Comparison of ENCODE assay signal across 1 cellular context in the genomic region with DNA sequence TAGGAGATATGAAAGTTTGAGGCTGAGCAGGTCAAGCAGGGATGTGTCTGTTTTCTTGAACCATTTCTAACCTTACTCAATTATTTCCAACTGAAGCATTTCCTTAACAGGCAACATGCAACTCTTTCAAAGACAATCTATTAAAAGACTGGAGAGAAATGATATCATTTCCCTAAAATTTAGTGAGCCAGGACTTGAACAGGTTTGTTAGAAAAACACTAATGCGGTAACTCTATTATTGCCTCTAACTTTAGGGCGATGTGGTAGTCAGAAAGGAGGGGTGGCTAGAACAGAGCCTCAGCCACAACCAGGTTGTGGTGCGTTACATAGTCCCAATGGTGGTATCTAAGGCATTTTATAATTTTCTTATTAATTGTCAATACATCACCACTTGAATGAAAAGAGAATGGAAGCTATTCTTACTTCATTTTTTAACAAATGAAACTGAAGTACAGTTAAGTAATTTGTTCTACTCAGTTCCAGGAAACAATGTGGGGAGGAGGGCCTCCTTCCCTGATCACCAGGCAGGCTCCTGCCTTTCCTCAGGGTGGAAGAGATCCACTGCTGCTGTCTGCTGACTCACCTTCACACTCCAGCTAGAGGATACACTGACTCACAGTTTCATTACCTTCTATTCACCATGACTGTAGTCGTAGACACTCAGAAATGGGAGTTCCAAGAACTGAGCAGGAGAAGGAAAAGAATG.
TF ChIP-seq lines count a peak whose summit lies in the region.

No MANE protein-coding gene starts in this region.

TF ChIP-seq in A549, 52 proteins besides CTCF, POLR2A, EP300 and RAD21 (continued from another document):
- TF ChIP-seq, protein P1, sequence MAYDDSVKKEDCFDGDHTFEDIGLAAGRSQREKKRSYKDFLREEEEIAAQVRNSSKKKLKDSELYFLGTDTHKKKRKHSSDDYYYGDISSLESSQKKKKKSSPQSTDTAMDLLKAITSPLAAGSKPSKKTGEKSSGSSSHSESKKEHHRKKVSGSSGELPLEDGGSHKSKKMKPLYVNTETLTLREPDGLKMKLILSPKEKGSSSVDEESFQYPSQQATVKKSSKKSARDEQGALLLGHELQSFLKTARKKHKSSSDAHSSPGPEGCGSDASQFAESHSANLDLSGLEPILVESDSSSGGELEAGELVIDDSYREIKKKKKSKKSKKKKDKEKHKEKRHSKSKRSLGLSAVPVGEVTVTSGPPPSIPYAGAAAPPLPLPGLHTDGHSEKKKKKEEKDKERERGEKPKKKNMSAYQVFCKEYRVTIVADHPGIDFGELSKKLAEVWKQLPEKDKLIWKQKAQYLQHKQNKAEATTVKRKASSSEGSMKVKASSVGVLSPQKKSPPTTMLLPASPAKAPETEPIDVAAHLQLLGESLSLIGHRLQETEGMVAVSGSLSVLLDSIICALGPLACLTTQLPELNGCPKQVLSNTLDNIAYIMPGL (CRISPR knock-in tag; IDR thresholded peaks at IDR 0.05; ENCODE audit: borderline replicate concordance), result no peak
- TF ChIP-seq HDAC2 (IDR thresholded peaks at IDR 0.05), result no peak
- TF ChIP-seq PHF8 (IDR thresholded peaks at IDR 0.05; ENCODE audit: borderline replicate concordance, low read depth), result no peak
- TF ChIP-seq MAZ (IDR thresholded peaks at IDR 0.05; ENCODE audit: borderline replicate concordance, low read depth, low read length), result no peak
- TF ChIP-seq HOXB13 (CRISPR knock-in tag; IDR thresholded peaks at IDR 0.05; ENCODE audit: low read depth), result no peak
- TF ChIP-seq RNF2 (IDR thresholded peaks at IDR 0.05; ENCODE audit: borderline replicate concordance, low read depth), result no peak
- 0 out of 3 replicates have a peak, but pooled peaks have one; percentile 27 for TF ChIP-seq SMC3 (IDR thresholded peaks at IDR 0.05)
- TF ChIP-seq CBX8 (IDR thresholded peaks at IDR 0.05), result no peak
- TF ChIP-seq RCOR1 (IDR thresholded peaks at IDR 0.05; ENCODE audit: low read depth, low read length), result no peak
- TF ChIP-seq JUN (IDR thresholded peaks at IDR 0.05), result peak; percentile 56 to 74; a peak in 4 of 5 replicates
- TF ChIP-seq ZSCAN20 (CRISPR knock-in tag; IDR thresholded peaks at IDR 0.05), result no peak
- TF ChIP-seq RARB (CRISPR knock-in tag; IDR thresholded peaks at IDR 0.05), result no peak
- TF ChIP-seq, protein P2, sequence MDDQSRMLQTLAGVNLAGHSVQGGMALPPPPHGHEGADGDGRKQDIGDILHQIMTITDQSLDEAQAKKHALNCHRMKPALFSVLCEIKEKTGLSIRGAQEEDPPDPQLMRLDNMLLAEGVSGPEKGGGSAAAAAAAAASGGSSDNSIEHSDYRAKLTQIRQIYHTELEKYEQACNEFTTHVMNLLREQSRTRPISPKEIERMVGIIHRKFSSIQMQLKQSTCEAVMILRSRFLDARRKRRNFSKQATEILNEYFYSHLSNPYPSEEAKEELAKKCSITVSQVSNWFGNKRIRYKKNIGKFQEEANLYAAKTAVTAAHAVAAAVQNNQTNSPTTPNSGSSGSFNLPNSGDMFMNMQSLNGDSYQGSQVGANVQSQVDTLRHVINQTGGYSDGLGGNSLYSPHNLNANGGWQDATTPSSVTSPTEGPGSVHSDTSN (IDR thresholded peaks at IDR 0.05), result no peak
- TF ChIP-seq, protein P3, sequence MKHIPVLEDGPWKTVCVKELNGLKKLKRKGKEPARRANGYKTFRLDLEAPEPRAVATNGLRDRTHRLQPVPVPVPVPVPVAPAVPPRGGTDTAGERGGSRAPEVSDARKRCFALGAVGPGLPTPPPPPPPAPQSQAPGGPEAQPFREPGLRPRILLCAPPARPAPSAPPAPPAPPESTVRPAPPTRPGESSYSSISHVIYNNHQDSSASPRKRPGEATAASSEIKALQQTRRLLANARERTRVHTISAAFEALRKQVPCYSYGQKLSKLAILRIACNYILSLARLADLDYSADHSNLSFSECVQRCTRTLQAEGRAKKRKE (CRISPR knock-in tag; IDR thresholded peaks at IDR 0.05; ENCODE audit: low read depth), result no peak
- TF ChIP-seq ZFP36 (IDR thresholded peaks at IDR 0.05; ENCODE audit: borderline replicate concordance, partially characterized antibody), result no peak
- TF ChIP-seq MAFK (IDR thresholded peaks at IDR 0.05; ENCODE audit: partially characterized antibody), result peak; percentile 94
- no peak for TF ChIP-seq TP53 (CRISPR knock-in tag; IDR thresholded peaks at IDR 0.05)
- TF ChIP-seq, protein P4, sequence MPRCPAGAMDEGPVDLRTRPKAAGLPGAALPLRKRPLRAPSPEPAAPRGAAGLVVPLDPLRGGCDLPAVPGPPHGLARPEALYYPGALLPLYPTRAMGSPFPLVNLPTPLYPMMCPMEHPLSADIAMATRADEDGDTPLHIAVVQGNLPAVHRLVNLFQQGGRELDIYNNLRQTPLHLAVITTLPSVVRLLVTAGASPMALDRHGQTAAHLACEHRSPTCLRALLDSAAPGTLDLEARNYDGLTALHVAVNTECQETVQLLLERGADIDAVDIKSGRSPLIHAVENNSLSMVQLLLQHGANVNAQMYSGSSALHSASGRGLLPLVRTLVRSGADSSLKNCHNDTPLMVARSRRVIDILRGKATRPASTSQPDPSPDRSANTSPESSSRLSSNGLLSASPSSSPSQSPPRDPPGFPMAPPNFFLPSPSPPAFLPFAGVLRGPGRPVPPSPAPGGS (IDR thresholded peaks at IDR 0.05), result no peak
- no peak for TF ChIP-seq ZC3H11A (IDR thresholded peaks at IDR 0.05)
- TF ChIP-seq TFCP2L1 (CRISPR knock-in tag; IDR thresholded peaks at IDR 0.05), result no peak
- TF ChIP-seq KDM5A (IDR thresholded peaks at IDR 0.05), result no peak
- no peak for TF ChIP-seq HEYL (CRISPR knock-in tag; IDR thresholded peaks at IDR 0.05)
- TF ChIP-seq CHD2 (IDR thresholded peaks at IDR 0.05; ENCODE audit: low read length, partially characterized antibody), result no peak
- TF ChIP-seq POLR2AphosphoS2 (conservative IDR thresholded peaks at IDR 0.05; ENCODE audit: low read length), result no peak
